In genomic region chr2:166118180-166118579, GRCh38 we compare ENCODE assay signal across 30 cellular contexts. TPM values are rescaled to one million over a fixed set of nuclear protein-coding genes. Genes with fewer than 3 reads are reported as not detected.
"Had no signal": no experiment of that assay in that cellular context is flagged by ENCODE, and none has a peak within 500 bp of the region (broad histone marks: within the 10 kb centered on the region; RNA-seq: fewer than 3 reads in every experiment).

No MANE protein-coding gene starts in this region.

- ATAC-seq: effector memory CD8-positive, alpha-beta T cell; esophagus mucosa; gastroesophageal sphincter; heart left ventricle; left colon; left lobe of liver; left ventricle myocardium superior; mucosa of descending colon had no signal

- H3K4me3 ChIP-seq: colonic mucosa, esophagus squamous epithelium, gastroesophageal sphincter, heart left ventricle, hepatocyte, lower lobe of right lung, mucosa of descending colon had no signal

- H3K4me1 ChIP-seq: colonic mucosa, esophagus squamous epithelium, gastroesophageal sphincter, heart left ventricle, lower lobe of right lung had no signal

- H3K4me2 ChIP-seq: hepatocyte had no signal

- H3K27ac Mint-ChIP-seq: dendritic cell treated with granulocyte-macrophage colony-stimulating factor and Interleukin-4, amounts not matched to agents 40 ng/mL and 50 ng/mL, for 4 days; effector memory CD8-positive, alpha-beta T cell; endodermal cell; immature natural killer cell; mesothelial cell of epicardium; naive B cell had no signal

- DNase-seq: colonic mucosa; cortex of kidney; effector CD8-positive, alpha-beta T cell; effector memory CD8-positive, alpha-beta T cell; endodermal cell; erythroblast; esophagus squamous epithelium; foreskin melanocyte; heart left ventricle; hypothalamus; immature natural killer cell; islet precursor cell; kidney; kidney glomerular epithelial cell; left colon; left ventricle myocardium superior; lower lobe of right lung; mesenchymal stem cell; mucosa of descending colon; naive B cell had no signal

- H3K79me2 ChIP-seq: hepatocyte had no signal

- H2AFZ ChIP-seq: hepatocyte had no signal

- H3K27me3 Mint-ChIP-seq: dendritic cell treated with granulocyte-macrophage colony-stimulating factor and Interleukin-4, amounts not matched to agents 40 ng/mL and 50 ng/mL, for 4 days; effector memory CD8-positive, alpha-beta T cell; naive B cell had no signal

- H3K36me3 ChIP-seq: colonic mucosa, esophagus squamous epithelium, gastroesophageal sphincter, heart left ventricle, lower lobe of right lung had no signal

- H3K27ac ChIP-seq: colonic mucosa, epithelial cell of prostate, esophagus squamous epithelium, gastroesophageal sphincter, heart left ventricle, hepatocyte, lower lobe of right lung had no signal

- H3K9me3 Mint-ChIP-seq: dendritic cell treated with granulocyte-macrophage colony-stimulating factor and Interleukin-4, amounts not matched to agents 40 ng/mL and 50 ng/mL, for 4 days; effector memory CD8-positive, alpha-beta T cell; endodermal cell; immature natural killer cell; mesothelial cell of epicardium; naive B cell had no signal

- H3K4me1 Mint-ChIP-seq: endodermal cell, immature natural killer cell, mesothelial cell of epicardium, naive B cell had no signal

- H3K27me3 ChIP-seq: colonic mucosa, esophagus squamous epithelium, gastroesophageal sphincter, heart left ventricle, hepatocyte had no signal

- H3K9me3 ChIP-seq: colonic mucosa, esophagus squamous epithelium, gastroesophageal sphincter, heart left ventricle, lower lobe of right lung, mucosa of descending colon had no signal

- H3K4me3 Mint-ChIP-seq: dendritic cell treated with granulocyte-macrophage colony-stimulating factor and Interleukin-4, amounts not matched to agents 40 ng/mL and 50 ng/mL, for 4 days; effector memory CD8-positive, alpha-beta T cell; endodermal cell; immature natural killer cell; mesothelial cell of epicardium; naive B cell had no signal

- H3K36me3 Mint-ChIP-seq: immature natural killer cell, mesothelial cell of epicardium, naive B cell had no signal

RNA-seq across cellular contexts. Expression of gene SCN1A, which starts 9.6 kb away (rescaled TPM):
- total RNA-seq: endodermal cell, esophagus mucosa, esophagus squamous epithelium, kidney, left colon, lung microvascular endothelial cell, mesenteric fat pad, myocyte had no signal
- polyA plus RNA-seq: hepatocyte, immature natural killer cell had no signal
